ENCODE assay signal across 8 cellular contexts in genomic region chr16:80997139-80997798, GRCh38. TPM values are rescaled to one million over a fixed set of nuclear protein-coding genes. Genes with fewer than 3 reads are reported as not detected.
DNase-seq lines count a peak whose midpoint lies in the region; ATAC-seq and TF ChIP-seq lines count a peak whose summit lies in the region.

No MANE protein-coding gene starts in this region.

- H3K27ac ChIP-seq in uterus: peak overlapping the region in 1 of 2 donors; percentile 20
- no peak overlapping the region for H3K27ac ChIP-seq in prostate gland

- in situ Hi-C loops in ACHN (cut with HindIII; ENCODE audit: low pct_ligation_motif_present, low pct_unique_long_range_greater_than_20kb, low sequenced_read_pairs): no loop called here

- H3K4me1 ChIP-seq in endocrine pancreas (ENCODE audit: control insufficient read depth, insufficient read depth, low read length): peaks cover 6% of the 10 kb centered on the region
- no peaks in the 10 kb centered on the region for H3K4me1 ChIP-seq in uterus
- no peaks in the 10 kb centered on the region for H3K4me1 ChIP-seq in prostate gland (replicated peaks)

- H3K9ac ChIP-seq in endocrine pancreas (ENCODE audit: control insufficient read depth, insufficient read depth, low read length): no peak overlapping the region

- peak; percentile 66 for ATAC-seq in GM19043 (IDR thresholded peaks at IDR 0.05; ENCODE audit: low read depth, unreplicated experiment)
- peak; percentile 55 for ATAC-seq in HG03558 (IDR thresholded peaks at IDR 0.05; ENCODE audit: extremely low read depth, unreplicated experiment)
- peak; percentile 36 for ATAC-seq in stimulated activated naive CD8-positive, alpha-beta T cell treated with anti-CD3 and anti-CD28 coated beads, Interleukin-15, Interleukin-2, amounts not matched to agents 100 U/mL and 50 U/mL, for 24 hours

- intact Hi-C loops in uterus (cut with DNase I; ENCODE audit: low total_unique reads) (no loop called here), prostate gland (cut with DNase I) (no loop called here)

- TF ChIP-seq CTCF in uterus (IDR thresholded peaks at IDR 0.05): no peak
- no peak for TF ChIP-seq CTCF in prostate gland (IDR thresholded peaks at IDR 0.05)

- H3K36me3 ChIP-seq in endocrine pancreas (ENCODE audit: control insufficient read depth, insufficient read depth, low read length): no peaks in the 10 kb centered on the region
- H3K36me3 ChIP-seq in uterus: no peaks in the 10 kb centered on the region
- H3K36me3 ChIP-seq in prostate gland: no peaks in the 10 kb centered on the region

- DNase-seq in ACHN (peak; percentile 78), uterus (no peak), prostate gland (ENCODE audit: low spot score) (no peak), NCI-H146 treated with DMSO at 0.1 percent for 48 hours (lab: John Stamatoyannopoulos, UW; ENCODE audit: unreplicated experiment) (no peak)
- no peak for DNase-seq in stimulated activated naive CD8-positive, alpha-beta T cell treated with anti-CD3 and anti-CD28 coated beads, Interleukin-15, Interleukin-2, amounts not matched to agents 100 U/mL and 50 U/mL, for 24 hours

- no peak for TF ChIP-seq POLR2A in uterus (IDR thresholded peaks at IDR 0.05)
- TF ChIP-seq POLR2A in prostate gland (IDR thresholded peaks at IDR 0.05): no peak

- H3K9me3 ChIP-seq in endocrine pancreas (ENCODE audit: control insufficient read depth, low read length) (no peaks in the 10 kb centered on the region), uterus (no peaks in the 10 kb centered on the region), prostate gland (no peaks in the 10 kb centered on the region)

- WGBS in prostate gland: 61% methylated on average over 9 of the region's 9 CpGs

- H3K27me3 ChIP-seq in endocrine pancreas (ENCODE audit: control insufficient read depth, insufficient read depth, low read length): no peaks in the 10 kb centered on the region
- no peaks in the 10 kb centered on the region for H3K27me3 ChIP-seq in uterus
- H3K27me3 ChIP-seq in prostate gland (replicated peaks; ENCODE audit: insufficient read depth): no peaks in the 10 kb centered on the region

- H3K4me3 ChIP-seq in endocrine pancreas (ENCODE audit: control insufficient read depth, insufficient read depth, low read length) (peak overlapping the region; percentile 97), uterus (no peak overlapping the region), prostate gland (no peak overlapping the region)

RNA-seq across cellular contexts. Expression of gene CMC2, which starts 9.4 kb away (rescaled TPM):
- total RNA-seq in uterus (100 to 1,000 TPM in 1 of 4 donors, 10 to 100 TPM in 2, 1 to 10 TPM in 1; 1.5 to 204 (median 23.6) TPM), prostate gland (100 to 1,000 TPM in 1 of 2 donors, 10 to 100 TPM in 1; 38.9 to 153 TPM)

RNA-seq across cellular contexts. Expression of gene CENPN, which starts 9.7 kb away (rescaled TPM):
- total RNA-seq in uterus (10 to 100 TPM in 1 of 4 donors, 1 to 10 TPM in 1, not detected in 2; 2.8 to 20.0 TPM), prostate gland (100 to 1,000 TPM in 1 of 2 donors, 10 to 100 TPM in 1; 40.6 to 103 TPM)

RNA-seq across cellular contexts. Expression of gene ATMIN, which starts 38.4 kb away (rescaled TPM):
- total RNA-seq in uterus (10 to 100 TPM; 17.2 to 51.8 (median 29.8) TPM), prostate gland (10 to 100 TPM; 47.1 to 62.4 TPM)
